Comparison of ENCODE assay signal across 7 cellular contexts in the genomic region with DNA sequence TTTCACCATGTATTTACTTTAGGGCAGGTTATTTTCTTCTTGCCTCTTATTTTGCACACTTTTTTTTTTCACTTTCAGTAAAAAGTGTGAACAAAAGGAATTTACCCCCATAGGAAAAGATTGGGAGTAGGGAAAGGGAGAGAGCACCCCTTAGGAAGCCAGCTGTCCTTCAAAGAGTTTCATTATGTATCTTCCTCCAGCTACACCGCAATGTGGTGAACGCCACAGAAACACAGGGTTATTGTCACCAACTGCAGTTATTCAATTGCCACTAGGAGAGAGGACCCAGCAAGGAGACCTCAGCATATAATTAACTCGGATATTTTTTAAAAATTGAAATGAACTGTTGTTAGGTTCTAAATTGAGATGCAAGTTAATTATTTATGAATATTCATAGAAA.
A peak's percentile ranks its signal among the peaks of the same experiment; 100 is the strongest.
DNase-seq lines count a peak whose midpoint lies in the region; ATAC-seq and TF ChIP-seq lines count a peak whose summit lies in the region.

No MANE protein-coding gene starts in this region.

- ATAC-seq in HG02970 (IDR thresholded peaks at IDR 0.05; ENCODE audit: low FRiP score, unreplicated experiment) (peak; percentile 59), lower lobe of right lung (no peak)

- H3K36me3 ChIP-seq in OCI-LY7 (ENCODE audit: insufficient read depth, low read length): no peaks in the 10 kb centered on the region
- H3K36me3 ChIP-seq in mucosa of stomach (ENCODE audit: control insufficient read depth, insufficient read depth, low read length): no peaks in the 10 kb centered on the region
- no peaks in the 10 kb centered on the region for H3K36me3 ChIP-seq in lower lobe of right lung

- TF ChIP-seq CTCF in OCI-LY7 (conservative IDR thresholded peaks at IDR 0.05; ENCODE audit: low read length) (no peak), lower lobe of right lung (IDR thresholded peaks at IDR 0.05) (no peak)

- peak overlapping the region; percentile 74; the same call in 1 of the 2 replicates for H2AFZ ChIP-seq in OCI-LY7 (ENCODE audit: low read length)

- H3K4me3 ChIP-seq in OCI-LY7 (ENCODE audit: low read depth, low read length, poor library complexity, severe bottlenecking) (no peak overlapping the region), mucosa of stomach (ENCODE audit: low read length) (no peak overlapping the region), lower lobe of right lung (no peak overlapping the region)

- DNase-seq in GM19238 (ENCODE audit: insufficient read length, low spot score) (peak; percentile 18), OCI-LY7 (ENCODE audit: low spot score) (no peak), G401 (ENCODE audit: low spot score) (no peak), lower lobe of right lung (no peak), amniotic stem cell (lab: John Stamatoyannopoulos, UW) (no peak)

- in situ Hi-C loops in G401 (cut with HindIII; ENCODE audit: low sequenced_read_pairs): no loop called here

- POLR2A ChIA-PET in OCI-LY7 (lab: Charles Lee): no interaction called here

- CTCF ChIA-PET in OCI-LY7 (lab: Charles Lee; ENCODE audit: unreplicated experiment): no interaction called here

- H3K9me3 ChIP-seq in OCI-LY7 (ENCODE audit: low read length) (no peaks in the 10 kb centered on the region), mucosa of stomach (ENCODE audit: control insufficient read depth, low read length) (no peaks in the 10 kb centered on the region), lower lobe of right lung (no peaks in the 10 kb centered on the region)

- intact Hi-C loops in OCI-LY7 (cut with micrococcal nuclease; ENCODE audit: unreplicated experiment): loop anchor here (10.0 kb wide), 1 partner anchor 684 kb away; no protein-coding TSS in a partner anchor
- intact Hi-C loops in lower lobe of right lung (cut with DNase I): no loop called here

- H3K9me2 ChIP-seq in OCI-LY7 (ENCODE audit: insufficient read depth, low read length): no peaks in the 10 kb centered on the region

- no TSS peak for BruUV-seq in OCI-LY7 (replicated peaks; lab: Mats Ljungman, UMichigan)

- H3K9ac ChIP-seq in mucosa of stomach (ENCODE audit: low read length): peak overlapping the region; percentile 52

- H3K27me3 ChIP-seq in mucosa of stomach (ENCODE audit: control insufficient read depth, insufficient read depth, low read length) (peaks cover 6% of the 10 kb centered on the region), lower lobe of right lung (ENCODE audit: low read depth) (no peaks in the 10 kb centered on the region)

- H3K27ac ChIP-seq in OCI-LY7 (ENCODE audit: low read depth, low read length, poor library complexity, severe bottlenecking): no peak overlapping the region
- no peak overlapping the region for H3K27ac ChIP-seq in lower lobe of right lung

- H3K4me1 ChIP-seq in OCI-LY7 (ENCODE audit: insufficient read depth, low read length, poor library complexity, severe bottlenecking) (peaks cover 5% of the 10 kb centered on the region), mucosa of stomach (ENCODE audit: control insufficient read depth, insufficient read depth, low read length) (peaks cover 13% of the 10 kb centered on the region), lower lobe of right lung (peaks cover 11% of the 10 kb centered on the region)

- peak overlapping the region; percentile 61 for H3K4me2 ChIP-seq in OCI-LY7 (ENCODE audit: low read length)

- no peaks in the 10 kb centered on the region for H3K79me2 ChIP-seq in OCI-LY7 (ENCODE audit: insufficient read depth, low read depth, low read length)

- no peaks in the 10 kb centered on the region for H4K20me1 ChIP-seq in OCI-LY7 (ENCODE audit: insufficient read depth, low read length)
